Comparison of ENCODE assay signal across 1 cellular context in the genomic region with DNA sequence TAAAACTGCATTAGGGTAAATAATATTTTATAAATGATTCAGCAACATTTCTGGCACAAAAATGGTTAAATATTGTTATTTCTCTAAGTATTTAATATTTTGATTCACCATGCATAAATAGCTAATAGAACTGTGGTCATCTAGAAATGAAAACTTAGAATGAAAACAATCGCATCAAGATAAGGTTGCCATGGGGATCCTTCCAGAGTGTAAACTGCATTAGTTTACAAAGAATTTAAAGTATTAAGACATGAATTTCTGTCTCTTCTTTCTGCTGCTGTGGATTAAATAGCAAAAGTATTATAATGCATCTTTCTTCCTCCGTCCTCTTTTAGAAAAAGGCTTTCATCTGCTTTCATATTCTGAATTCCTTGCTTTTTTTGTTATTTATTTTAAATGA.
TF ChIP-seq lines count a peak whose summit lies in the region.

No MANE protein-coding gene starts in this region.

TF ChIP-seq in IMR-90, 13 proteins besides CTCF, POLR2A, EP300 and RAD21:
- TF ChIP-seq NFE2L2 (IDR thresholded peaks at IDR 0.05; ENCODE audit: low read depth, low read length) (no peak), MXI1 (IDR thresholded peaks at IDR 0.05; ENCODE audit: borderline replicate concordance, low read depth, low read length) (no peak), MAZ (IDR thresholded peaks at IDR 0.05; ENCODE audit: borderline replicate concordance, low read depth, low read length) (no peak), CHD1 (IDR thresholded peaks at IDR 0.05; ENCODE audit: low read depth, low read length) (no peak), RFX5 (IDR thresholded peaks at IDR 0.05; ENCODE audit: low read depth, low read length) (no peak), CEBPB (IDR thresholded peaks at IDR 0.05; ENCODE audit: low read depth, low read length) (no peak), BHLHE40 (IDR thresholded peaks at IDR 0.05; ENCODE audit: low read depth, low read length) (no peak), SMC3 (IDR thresholded peaks at IDR 0.05; ENCODE audit: low read depth, low read length) (no peak)
- TF ChIP-seq, protein P1, sequence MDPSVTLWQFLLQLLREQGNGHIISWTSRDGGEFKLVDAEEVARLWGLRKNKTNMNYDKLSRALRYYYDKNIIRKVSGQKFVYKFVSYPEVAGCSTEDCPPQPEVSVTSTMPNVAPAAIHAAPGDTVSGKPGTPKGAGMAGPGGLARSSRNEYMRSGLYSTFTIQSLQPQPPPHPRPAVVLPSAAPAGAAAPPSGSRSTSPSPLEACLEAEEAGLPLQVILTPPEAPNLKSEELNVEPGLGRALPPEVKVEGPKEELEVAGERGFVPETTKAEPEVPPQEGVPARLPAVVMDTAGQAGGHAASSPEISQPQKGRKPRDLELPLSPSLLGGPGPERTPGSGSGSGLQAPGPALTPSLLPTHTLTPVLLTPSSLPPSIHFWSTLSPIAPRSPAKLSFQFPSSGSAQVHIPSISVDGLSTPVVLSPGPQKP (IDR thresholded peaks at IDR 0.05; ENCODE audit: borderline replicate concordance, low read depth, low read length): no peak
- TF ChIP-seq, protein P2, sequence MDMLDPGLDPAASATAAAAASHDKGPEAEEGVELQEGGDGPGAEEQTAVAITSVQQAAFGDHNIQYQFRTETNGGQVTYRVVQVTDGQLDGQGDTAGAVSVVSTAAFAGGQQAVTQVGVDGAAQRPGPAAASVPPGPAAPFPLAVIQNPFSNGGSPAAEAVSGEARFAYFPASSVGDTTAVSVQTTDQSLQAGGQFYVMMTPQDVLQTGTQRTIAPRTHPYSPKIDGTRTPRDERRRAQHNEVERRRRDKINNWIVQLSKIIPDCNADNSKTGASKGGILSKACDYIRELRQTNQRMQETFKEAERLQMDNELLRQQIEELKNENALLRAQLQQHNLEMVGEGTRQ (IDR thresholded peaks at IDR 0.05; ENCODE audit: low read depth, low read length): no peak
